In the genomic region with DNA sequence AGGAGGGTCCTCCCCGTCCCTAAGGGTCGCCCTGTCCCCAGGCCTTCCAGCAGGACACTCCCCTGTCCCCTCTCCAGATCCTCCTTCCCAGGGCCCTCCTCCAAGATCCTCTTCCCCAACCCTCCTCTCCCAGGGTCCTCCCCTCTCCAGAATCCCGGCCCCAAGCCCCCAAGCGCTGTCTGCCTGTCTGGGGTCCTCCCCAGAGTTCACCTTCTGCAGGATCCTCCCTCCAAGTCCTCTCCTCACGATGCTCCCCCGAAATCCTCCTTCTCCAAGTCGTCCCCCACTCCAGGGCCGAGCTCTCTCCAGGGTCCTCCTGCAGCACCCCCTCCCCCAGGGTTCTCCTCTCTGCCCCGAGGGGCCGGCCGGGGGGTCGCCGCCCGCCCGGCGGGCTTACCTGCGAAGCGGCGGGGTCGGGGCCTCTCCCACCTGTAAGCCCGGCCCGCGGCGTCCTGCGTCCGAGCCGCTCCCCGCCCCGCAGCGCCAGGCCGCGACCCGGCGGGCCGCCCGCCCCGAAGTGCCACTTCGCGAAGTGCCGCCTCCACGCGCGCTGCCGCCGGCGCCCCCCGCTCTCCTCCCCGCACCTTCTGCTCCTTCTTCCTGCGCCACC, we compare ENCODE assay signal across 8 cellular contexts. TPM values are rescaled to one million over a fixed set of nuclear protein-coding genes. Genes with fewer than 3 reads are reported as not detected.
DNase-seq lines count a peak whose midpoint lies in the region; ATAC-seq, FAIRE-seq and TF ChIP-seq lines count a peak whose summit lies in the region.

No MANE protein-coding gene starts in this region.

- TF ChIP-seq CTCF in fibroblast of pulmonary artery (IDR thresholded peaks at IDR 0.05; ENCODE audit: low read length, missing control alignments): no peak
- TF ChIP-seq CTCF in pancreas (IDR thresholded peaks at IDR 0.05): no peak
- no peak for TF ChIP-seq CTCF in D721Med (IDR thresholded peaks at IDR 0.05; ENCODE audit: insufficient read depth, missing control alignments)

- 2% methylated on average over 28 to 49 of the region's 49 CpGs for WGBS in pancreas, 2 donors

- intact Hi-C loops in pancreas (cut with DNase I): no loop called here

- POLR2A ChIA-PET in activated CD4-positive, alpha-beta T cell treated with anti-CD3 and anti-CD28 coated beads, Interleukin-2, amount 10 ng/mL, durations not matched to agents 7 days and 5 days (lab: Charles Lee): no interaction called here

- H3K4me3 Mint-ChIP-seq in activated CD4-positive, alpha-beta T cell treated with anti-CD3 and anti-CD28 coated beads, Interleukin-2, amount 10 ng/mL, durations not matched to agents 7 days and 5 days: peak overlapping the region; percentile 58

- H3K36me3 ChIP-seq in SJCRH30 (no peaks in the 10 kb centered on the region), pancreas (no peaks in the 10 kb centered on the region)

- H3K36me3 Mint-ChIP-seq in activated CD4-positive, alpha-beta T cell treated with anti-CD3 and anti-CD28 coated beads, Interleukin-2, amount 10 ng/mL, durations not matched to agents 7 days and 5 days (ENCODE audit: low read depth): no peaks in the 10 kb centered on the region

- H3K4me1 ChIP-seq in SJCRH30 (peaks cover 5% of the 10 kb centered on the region; the same call in 1 of the 2 replicates), pancreas (peaks cover 11 to 27% (median 23%) of the 10 kb centered on the region in 3 donors)

- ATAC-seq in pancreas: peak; percentile 1 to 30 (median 9)

- no peaks in the 10 kb centered on the region for H3K9me3 ChIP-seq in SJCRH30 (replicated peaks)
- H3K9me3 ChIP-seq in pancreas: no peaks in the 10 kb centered on the region

- CTCF ChIA-PET in activated CD4-positive, alpha-beta T cell treated with anti-CD3 and anti-CD28 coated beads, Interleukin-2, amount 10 ng/mL, durations not matched to agents 7 days and 5 days (lab: Charles Lee): interaction anchor here (2.5 kb wide), 1 partner anchor 11 kb away, joined by 11 read pairs; no protein-coding TSS in a partner anchor

- FAIRE-seq in pancreas (lab: Jason Lieb, UNC) (no peak), D721Med (lab: Jason Lieb, UNC) (no peak)

- no peaks in the 10 kb centered on the region for H3K9me3 Mint-ChIP-seq in activated CD4-positive, alpha-beta T cell treated with anti-CD3 and anti-CD28 coated beads, Interleukin-2, amount 10 ng/mL, durations not matched to agents 7 days and 5 days

- H3K27ac Mint-ChIP-seq in activated CD4-positive, alpha-beta T cell treated with anti-CD3 and anti-CD28 coated beads, Interleukin-2, amount 10 ng/mL, durations not matched to agents 7 days and 5 days: peak overlapping the region; percentile 41

- no peak overlapping the region for H3K27ac ChIP-seq in SJCRH30
- no peak overlapping the region for H3K27ac ChIP-seq in pancreas

- no peak for DNase-seq in activated CD4-positive, alpha-beta T cell treated with anti-CD3 and anti-CD28 coated beads, Interleukin-2, amount 10 ng/mL, durations not matched to agents 7 days and 5 days
- no peak for DNase-seq in activated CD4-positive, alpha-beta T cell treated with anti-CD3 and anti-CD28 coated beads, Interleukin-2, amount 50 U/mL, for 48 hours
- DNase-seq in SJCRH30 (peak in 1 of 2 experiments; percentile 51), fibroblast of pulmonary artery (ENCODE audit: low read depth) (no peak), pancreas (no peak), NCI-H1694 treated with DMSO at 0.1 percent for 48 hours (lab: John Stamatoyannopoulos, UW) (no peak), AG20443 (ENCODE audit: low spot score) (no peak), D721Med (ENCODE audit: insufficient read length, low spot score) (no peak)

- H3K27me3 ChIP-seq in SJCRH30: no peaks in the 10 kb centered on the region
- H3K27me3 ChIP-seq in pancreas: no peaks in the 10 kb centered on the region

- H3K4me1 Mint-ChIP-seq in activated CD4-positive, alpha-beta T cell treated with anti-CD3 and anti-CD28 coated beads, Interleukin-2, amount 10 ng/mL, durations not matched to agents 7 days and 5 days: peaks cover 14% of the 10 kb centered on the region

- H3K27me3 Mint-ChIP-seq in activated CD4-positive, alpha-beta T cell treated with anti-CD3 and anti-CD28 coated beads, Interleukin-2, amount 10 ng/mL, durations not matched to agents 7 days and 5 days: peaks cover 31% of the 10 kb centered on the region

- peak overlapping the region; percentile 60 for H3K4me3 ChIP-seq in SJCRH30
- H3K4me3 ChIP-seq in fibroblast of pulmonary artery (replicated peaks; ENCODE audit: low read depth, low read length): peak overlapping the region; percentile 69
- peak overlapping the region; percentile 35 to 60 (median 46) for H3K4me3 ChIP-seq in pancreas

RNA-seq across cellular contexts. Expression of gene BAIAP2, which starts 0.7 kb away (rescaled TPM):
- 1 to 10 TPM; 2.8 TPM for total RNA-seq in activated CD4-positive, alpha-beta T cell treated with anti-CD3 and anti-CD28 coated beads, Interleukin-2, amount 10 ng/mL, durations not matched to agents 7 days and 5 days
- total RNA-seq in SJCRH30 (2014; rRNA removed; shearing (Covaris generic)): 22.1 and 26.0 TPM in 2 replicates
- total RNA-seq in pancreas: 10 to 100 TPM in 3 of 6 donors, 1 to 10 TPM in 3; 4.7 to 13.2 (median 8.6) TPM
- polyA plus RNA-seq in pancreas: 10 to 100 TPM; 11.6 to 16.4 TPM

RNA-seq across cellular contexts. Expression of gene CHMP6, which starts 42.6 kb away (rescaled TPM):
- total RNA-seq in activated CD4-positive, alpha-beta T cell treated with anti-CD3 and anti-CD28 coated beads, Interleukin-2, amount 10 ng/mL, durations not matched to agents 7 days and 5 days: 10 to 100 TPM; 31.3 to 32.9 TPM
- 23.5 and 27.6 TPM in 2 replicates for total RNA-seq in SJCRH30 (2014; rRNA removed; shearing (Covaris generic))
- 10 to 100 TPM in 4 of 6 donors, 1 to 10 TPM in 2; 9.5 to 15.1 (median 12.4) TPM for total RNA-seq in pancreas
- polyA plus RNA-seq in pancreas: 10 to 100 TPM; 22.4 to 30.8 TPM
